Comparison of ENCODE assay signal across 16 cellular contexts in genomic region chr17:82463881-82464566, GRCh38. TPM values are rescaled to one million over a fixed set of nuclear protein-coding genes. Genes with fewer than 3 reads are reported as not detected.
A peak's percentile ranks its signal among the peaks of the same experiment; 100 is the strongest.
DNase-seq lines count a peak whose midpoint lies in the region; ATAC-seq, FAIRE-seq and TF ChIP-seq lines count a peak whose summit lies in the region.
"Had no signal": no experiment of that assay in that cellular context is flagged by ENCODE, and none has a peak within 500 bp of the region (broad histone marks: within the 10 kb centered on the region; RNA-seq: fewer than 3 reads in every experiment).

No MANE protein-coding gene starts in this region.

- H3K4me3 Mint-ChIP-seq in natural killer cell: no peak overlapping the region
- no peak overlapping the region for H3K4me3 Mint-ChIP-seq in natural killer cell treated with Interleukin-12 subunit alpha and Interleukin-12 subunit beta and Interleukin-15 and Interleukin-18, amount 100 ng/mL, for 72 hours

- H3K27ac ChIP-seq in coronary artery: peak overlapping the region; percentile 13 to 78

- intact Hi-C loops in natural killer cell (cut with micrococcal nuclease): no loop called here

- peaks cover 17% of the 10 kb centered on the region for H3K36me3 Mint-ChIP-seq in natural killer cell
- peaks cover 24% of the 10 kb centered on the region for H3K36me3 Mint-ChIP-seq in natural killer cell treated with Interleukin-12 subunit alpha and Interleukin-12 subunit beta and Interleukin-15 and Interleukin-18, amount 100 ng/mL, for 72 hours

- no peaks in the 10 kb centered on the region for H3K27me3 Mint-ChIP-seq in natural killer cell (ENCODE audit: low read depth in 2 of 2)
- H3K27me3 Mint-ChIP-seq in natural killer cell treated with Interleukin-12 subunit alpha and Interleukin-12 subunit beta and Interleukin-15 and Interleukin-18, amount 100 ng/mL, for 72 hours: no peaks in the 10 kb centered on the region

- TF ChIP-seq CTCF in natural killer cell (IDR thresholded peaks at IDR 0.05): no peak
- TF ChIP-seq CTCF in coronary artery (IDR thresholded peaks at IDR 0.05): no peak

- peak overlapping the region; percentile 56 to 67 for H3K27ac Mint-ChIP-seq in natural killer cell
- H3K27ac Mint-ChIP-seq in natural killer cell treated with Interleukin-12 subunit alpha and Interleukin-12 subunit beta and Interleukin-15 and Interleukin-18, amount 100 ng/mL, for 72 hours: peak overlapping the region in 1 of 2 donors; percentile 80

- no peak for ATAC-seq in natural killer cell
- ATAC-seq in natural killer cell treated with Interleukin-12 subunit alpha and Interleukin-12 subunit beta and Interleukin-15 and Interleukin-18, amount 100 ng/mL, for 72 hours: no peak
- no peak for ATAC-seq in HG02610 (IDR thresholded peaks at IDR 0.05; ENCODE audit: unreplicated experiment)
- ATAC-seq in GM19463 (IDR thresholded peaks at IDR 0.05; ENCODE audit: unreplicated experiment): no peak
- ATAC-seq: mucosa of descending colon had no signal

- H3K4me3 ChIP-seq in coronary artery: no peak overlapping the region
- H3K4me3 ChIP-seq: mucosa of descending colon had no signal

- no peak for FAIRE-seq in frontal cortex (lab: Jason Lieb, UNC)
- FAIRE-seq: endometrium, GM18507 had no signal

- no peaks in the 10 kb centered on the region for H3K9me3 Mint-ChIP-seq in natural killer cell
- H3K9me3 Mint-ChIP-seq in natural killer cell treated with Interleukin-12 subunit alpha and Interleukin-12 subunit beta and Interleukin-15 and Interleukin-18, amount 100 ng/mL, for 72 hours: no peaks in the 10 kb centered on the region

- DNase-seq in natural killer cell (no peak), coronary artery (ENCODE audit: low spot score) (no peak), lung microvascular endothelial cell (ENCODE audit: low read depth in 2 of 2) (peak; percentile 39 to 71), frontal cortex (ENCODE audit: low spot score in 2 of 2) (no peak), NCI-H1694 treated with DMSO at 0.1 percent for 48 hours (lab: John Stamatoyannopoulos, UW) (no peak)
- no peak for DNase-seq in natural killer cell treated with Interleukin-12 subunit alpha and Interleukin-12 subunit beta and Interleukin-15 and Interleukin-18, amount 100 ng/mL, for 72 hours (ENCODE audit: low spot score)
- DNase-seq: activated CD4-positive, alpha-beta T cell treated with anti-CD3 and anti-CD28 coated beads for 48 hours; AML-193; COR-L47; GOT3; occipital lobe had no signal

- H3K4me1 Mint-ChIP-seq in natural killer cell: peaks cover 28 to 43% of the 10 kb centered on the region in 2 donors
- peaks cover 23 to 52% of the 10 kb centered on the region in 2 donors for H3K4me1 Mint-ChIP-seq in natural killer cell treated with Interleukin-12 subunit alpha and Interleukin-12 subunit beta and Interleukin-15 and Interleukin-18, amount 100 ng/mL, for 72 hours (ENCODE audit: low read depth in 2 of 2)

RNA-seq across cellular contexts. Expression of gene NARF, which starts 5.5 kb away (rescaled TPM):
- total RNA-seq in natural killer cell: 100 to 1,000 TPM; 130 to 203 (median 158) TPM
- total RNA-seq in natural killer cell treated with Interleukin-12 subunit alpha and Interleukin-12 subunit beta and Interleukin-15 and Interleukin-18, amount 100 ng/mL, for 72 hours: 100 to 1,000 TPM; 217 to 295 TPM
- 50.1 and 96.2 TPM in 2 replicates for total RNA-seq in lung microvascular endothelial cell
- 42.8 TPM for total RNA-seq in frontal cortex

RNA-seq across cellular contexts. Expression of gene CYBC1, which starts 13.5 kb away (rescaled TPM):
- 100 to 1,000 TPM; 168 to 219 (median 192) TPM for total RNA-seq in natural killer cell
- 100 to 1,000 TPM; 300 to 380 TPM for total RNA-seq in natural killer cell treated with Interleukin-12 subunit alpha and Interleukin-12 subunit beta and Interleukin-15 and Interleukin-18, amount 100 ng/mL, for 72 hours
- 31.8 and 57.1 TPM in 2 replicates for total RNA-seq in lung microvascular endothelial cell
- total RNA-seq in frontal cortex: 19.2 TPM

RNA-seq across cellular contexts. Expression of gene OGFOD3, which starts 45.6 kb away (rescaled TPM):
- total RNA-seq in natural killer cell (10 to 100 TPM; 21.6 to 28.6 (median 23.3) TPM), lung microvascular endothelial cell (13.9 and 19.8 TPM in 2 replicates), frontal cortex (15.9 TPM)
- total RNA-seq in natural killer cell treated with Interleukin-12 subunit alpha and Interleukin-12 subunit beta and Interleukin-15 and Interleukin-18, amount 100 ng/mL, for 72 hours: 10 to 100 TPM; 29.7 to 30.1 TPM

RNA-seq across cellular contexts. Expression of gene HEXD, which starts 45.9 kb away (rescaled TPM):
- 10 to 100 TPM; 35.7 to 57.4 (median 51.5) TPM for total RNA-seq in natural killer cell
- 10 to 100 TPM; 19.5 to 40.1 TPM for total RNA-seq in natural killer cell treated with Interleukin-12 subunit alpha and Interleukin-12 subunit beta and Interleukin-15 and Interleukin-18, amount 100 ng/mL, for 72 hours
- total RNA-seq in lung microvascular endothelial cell: 9.8 and 13.3 TPM in 2 replicates
- total RNA-seq in frontal cortex: 14.3 TPM

RNA-seq across cellular contexts. Expression of gene FOXK2, which starts 55.5 kb away (rescaled TPM):
- total RNA-seq in natural killer cell (10 to 100 TPM; 42.5 to 50.0 (median 46.4) TPM), lung microvascular endothelial cell (15.0 and 24.8 TPM in 2 replicates), frontal cortex (40.8 TPM)
- total RNA-seq in natural killer cell treated with Interleukin-12 subunit alpha and Interleukin-12 subunit beta and Interleukin-15 and Interleukin-18, amount 100 ng/mL, for 72 hours: 100 to 1,000 TPM in 1 of 2 donors, 10 to 100 TPM in 1; 60.9 to 108 TPM

Comparison
In these comparisons a context has a peak if more than half of its experiments do, and no peak if none do; other contexts are left out.
1. DNase-seq: peak in lung microvascular endothelial cell (2 of 2); none in natural killer cell (single experiment), natural killer cell treated with Interleukin-12 subunit alpha and Interleukin-12 subunit beta and Interleukin-15 and Interleukin-18, amount 100 ng/mL, for 72 hours (single experiment), coronary artery (single experiment), frontal cortex (0 of 2) and NCI-H1694 treated with DMSO at 0.1 percent for 48 hours (single experiment).